Comparison of ENCODE assay signal across 19 cellular contexts in the genomic region with DNA sequence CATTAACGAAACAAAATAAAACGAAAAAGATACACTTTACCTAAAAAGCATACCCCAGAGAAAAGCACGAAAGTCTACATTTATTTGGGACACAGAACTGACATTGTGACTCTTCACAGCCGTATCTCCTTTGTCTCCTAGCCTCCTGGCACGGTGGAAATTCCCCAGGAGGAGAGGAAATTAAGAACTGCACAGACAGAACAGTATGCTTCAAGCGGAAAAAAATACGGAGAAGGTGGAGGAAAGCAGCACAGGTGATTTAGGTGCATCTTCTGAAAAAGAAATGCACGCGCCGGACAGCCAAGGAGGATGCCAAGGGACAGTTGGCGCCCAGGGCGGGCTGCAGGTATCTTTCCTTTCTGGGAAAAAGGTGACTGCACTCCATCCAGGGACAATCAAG. TPM values are rescaled to one million over a fixed set of nuclear protein-coding genes. Genes with fewer than 3 reads are reported as not detected.
DNase-seq lines count a peak whose midpoint lies in the region; ATAC-seq and TF ChIP-seq lines count a peak whose summit lies in the region.
"Had no signal": no experiment of that assay in that cellular context is flagged by ENCODE, and none has a peak within 500 bp of the region (broad histone marks: within the 10 kb centered on the region; RNA-seq: fewer than 3 reads in every experiment).

No MANE protein-coding gene starts in this region.

- H3K27me3 Mint-ChIP-seq in activated T-helper 1 cell treated with anti-CD3 and anti-CD28 coated beads, Interleukin-12 subunit alpha, Interleukin-12 subunit beta, Interleukin-2, Interleukin-4 antibody, amounts not matched to agents 30 ng/mL and 10 ng/mL and 1 ng/mL, durations not matched to agents 14 hours and 24 hours and 36 hours (ENCODE audit: insufficient read depth): no peaks in the 10 kb centered on the region

- CTCF ChIA-PET in PC-3 (lab: Charles Lee): no interaction called here

- no peak overlapping the region for H3K27ac Mint-ChIP-seq in activated T-helper 1 cell treated with anti-CD3 and anti-CD28 coated beads, Interleukin-12 subunit alpha, Interleukin-12 subunit beta, Interleukin-2, Interleukin-4 antibody, amounts not matched to agents 30 ng/mL and 10 ng/mL and 1 ng/mL, durations not matched to agents 14 hours and 24 hours and 36 hours
- H3K27ac Mint-ChIP-seq: CD8-positive, alpha-beta T cell had no signal

- peaks cover 31% of the 10 kb centered on the region for H3K36me3 Mint-ChIP-seq in activated T-helper 1 cell treated with anti-CD3 and anti-CD28 coated beads, Interleukin-12 subunit alpha, Interleukin-12 subunit beta, Interleukin-2, Interleukin-4 antibody, amounts not matched to agents 30 ng/mL and 10 ng/mL and 1 ng/mL, durations not matched to agents 14 hours and 24 hours and 36 hours (ENCODE audit: low read depth)

- no peaks in the 10 kb centered on the region for H3K9me2 ChIP-seq in PC-3 (replicated peaks; ENCODE audit: low read length)

- H3K27ac ChIP-seq in PC-3 (ENCODE audit: low read length) (peak overlapping the region; percentile 68), stomach smooth muscle (ENCODE audit: low read length) (peak overlapping the region; percentile 88)
- H3K27ac ChIP-seq: GM23248, RWPE1, SK-N-MC had no signal

- H3K4me3 ChIP-seq in PC-3 (ENCODE audit: low read length): no peak overlapping the region; the same call in 1 of the 2 replicates
- H3K4me3 ChIP-seq in endocrine pancreas (ENCODE audit: control insufficient read depth, insufficient read depth, low read length): peak overlapping the region; percentile 32
- H3K4me3 ChIP-seq in stomach smooth muscle (ENCODE audit: low read length in 2 of 2): peak overlapping the region in 1 of 2 donors; percentile 15
- H3K4me3 ChIP-seq: GM23248, K562, SK-N-MC had no signal

- intact Hi-C loops in PC-3 (cut with micrococcal nuclease): no loop called here
- intact Hi-C loops in activated T-helper 1 cell treated with anti-CD3 and anti-CD28 coated beads, Interleukin-12 subunit alpha, Interleukin-12 subunit beta, Interleukin-2, Interleukin-4 antibody, amounts not matched to agents 30 ng/mL and 10 ng/mL and 1 ng/mL, durations not matched to agents 14 hours and 24 hours and 36 hours (cut with micrococcal nuclease): no loop called here

- peaks cover 27% of the 10 kb centered on the region; the same call in 1 of the 2 replicates for H3K36me3 ChIP-seq in PC-3 (ENCODE audit: low read depth, low read length)
- H3K36me3 ChIP-seq in endocrine pancreas (ENCODE audit: control insufficient read depth, insufficient read depth, low read length): peaks cover 2% of the 10 kb centered on the region
- H3K36me3 ChIP-seq in stomach smooth muscle (ENCODE audit: control insufficient read depth in 2 of 2, insufficient read depth in 2 of 2, low read length in 2 of 2): peaks cover 5 to 16% of the 10 kb centered on the region in 2 donors

- peak overlapping the region; percentile 65 for H3K4me2 ChIP-seq in PC-3 (ENCODE audit: low read length)

- peaks cover 40% of the 10 kb centered on the region for H3K4me1 ChIP-seq in PC-3 (ENCODE audit: insufficient read depth, low read length)
- peaks cover 23% of the 10 kb centered on the region for H3K4me1 ChIP-seq in endocrine pancreas (ENCODE audit: control insufficient read depth, insufficient read depth, low read length)
- peaks cover 16% of the 10 kb centered on the region for H3K4me1 ChIP-seq in stomach smooth muscle (ENCODE audit: control insufficient read depth, insufficient read depth, low read length)
- H3K4me1 ChIP-seq: Caco-2 had no signal

- no peak overlapping the region for H3K4me3 Mint-ChIP-seq in activated T-helper 1 cell treated with anti-CD3 and anti-CD28 coated beads, Interleukin-12 subunit alpha, Interleukin-12 subunit beta, Interleukin-2, Interleukin-4 antibody, amounts not matched to agents 30 ng/mL and 10 ng/mL and 1 ng/mL, durations not matched to agents 14 hours and 24 hours and 36 hours
- H3K4me3 Mint-ChIP-seq: CD8-positive, alpha-beta T cell had no signal

- ATAC-seq in PC-3: peak; percentile 39
- ATAC-seq in HG02623 (IDR thresholded peaks at IDR 0.05; ENCODE audit: unreplicated experiment): no peak
- ATAC-seq: CD8-positive, alpha-beta T cell; K562; Panc1 had no signal

- POLR2A ChIA-PET in PC-3 (lab: Charles Lee; ENCODE audit: unreplicated experiment): no interaction called here

- no peaks in the 10 kb centered on the region for H3F3A ChIP-seq in PC-3 (ENCODE audit: low read length, unreplicated experiment)

- no peaks in the 10 kb centered on the region for H3K9me3 Mint-ChIP-seq in activated T-helper 1 cell treated with anti-CD3 and anti-CD28 coated beads, Interleukin-12 subunit alpha, Interleukin-12 subunit beta, Interleukin-2, Interleukin-4 antibody, amounts not matched to agents 30 ng/mL and 10 ng/mL and 1 ng/mL, durations not matched to agents 14 hours and 24 hours and 36 hours
- H3K9me3 Mint-ChIP-seq: CD8-positive, alpha-beta T cell had no signal

- no peaks in the 10 kb centered on the region for H3K79me2 ChIP-seq in PC-3 (ENCODE audit: low read length)

- peaks cover 3% of the 10 kb centered on the region for H3K4me1 Mint-ChIP-seq in activated T-helper 1 cell treated with anti-CD3 and anti-CD28 coated beads, Interleukin-12 subunit alpha, Interleukin-12 subunit beta, Interleukin-2, Interleukin-4 antibody, amounts not matched to agents 30 ng/mL and 10 ng/mL and 1 ng/mL, durations not matched to agents 14 hours and 24 hours and 36 hours (ENCODE audit: low read depth)

- H3K27me3 ChIP-seq in PC-3 (ENCODE audit: low read length) (no peaks in the 10 kb centered on the region), endocrine pancreas (ENCODE audit: control insufficient read depth, insufficient read depth, low read length) (no peaks in the 10 kb centered on the region), stomach smooth muscle (ENCODE audit: control insufficient read depth in 1 of 2, insufficient read depth in 2 of 2, low read length in 2 of 2) (no peaks in the 10 kb centered on the region)

- H4K20me1 ChIP-seq in PC-3 (ENCODE audit: low read length): no peaks in the 10 kb centered on the region

- no peak overlapping the region for H2AFZ ChIP-seq in PC-3 (ENCODE audit: low read length)
- H2AFZ ChIP-seq: GM23248 had no signal

- H3K9ac ChIP-seq in PC-3 (ENCODE audit: low read length): peak overlapping the region; percentile 7; the same call in 1 of the 2 replicates
- no peak overlapping the region for H3K9ac ChIP-seq in endocrine pancreas (ENCODE audit: control insufficient read depth, insufficient read depth, low read length)
- no peak overlapping the region for H3K9ac ChIP-seq in stomach smooth muscle (ENCODE audit: low read length in 2 of 2)
- H3K9ac ChIP-seq: GM23248 had no signal

- no TSS peak for BruUV-seq in PC-3 (replicated peaks; lab: Mats Ljungman, UMichigan)

- DNase-seq in NCI-H2171 treated with DMSO at 0.1 percent for 48 hours (lab: John Stamatoyannopoulos, UW) (peak; percentile 74), NCI-H2171 (lab: John Stamatoyannopoulos, UW) (no peak), PC-3 (peak; percentile 1), GM20000 (ENCODE audit: low spot score) (no peak)
- no peak for DNase-seq in activated T-helper 1 cell treated with anti-CD3 and anti-CD28 coated beads, Interleukin-12 subunit alpha, Interleukin-12 subunit beta, Interleukin-2, Interleukin-4 antibody, amounts not matched to agents 30 ng/mL and 10 ng/mL and 1 ng/mL, durations not matched to agents 14 hours and 24 hours and 36 hours (ENCODE audit: low spot score)
- DNase-seq: Caco-2; CD8-positive, alpha-beta T cell; H7; Kasumi-1 had no signal

- H3K9me3 ChIP-seq in PC-3 (ENCODE audit: low read length) (no peaks in the 10 kb centered on the region), endocrine pancreas (ENCODE audit: control insufficient read depth, low read length) (no peaks in the 10 kb centered on the region), stomach smooth muscle (ENCODE audit: control insufficient read depth in 2 of 2, low read length in 2 of 2) (no peaks in the 10 kb centered on the region)
- H3K9me3 ChIP-seq: Caco-2 had no signal

- no peak for TF ChIP-seq CTCF in PC-3 (conservative IDR thresholded peaks at IDR 0.05; ENCODE audit: low read depth, low read length)
- no peak for TF ChIP-seq CTCF in GM20000 (IDR thresholded peaks at IDR 0.05; ENCODE audit: extremely low read depth, missing control alignments)

RNA-seq across cellular contexts. Expression of a gene that starts 32.0 kb away (rescaled TPM):
- 14.2 and 14.6 TPM in 2 replicates for total RNA-seq in PC-3 (2014; rRNA removed)
- total RNA-seq in activated T-helper 1 cell treated with anti-CD3 and anti-CD28 coated beads, Interleukin-12 subunit alpha, Interleukin-12 subunit beta, Interleukin-2, Interleukin-4 antibody, amounts not matched to agents 30 ng/mL and 10 ng/mL and 1 ng/mL, durations not matched to agents 14 hours and 24 hours and 36 hours: 32.1 and 34.1 TPM in 2 replicates

RNA-seq across cellular contexts. Expression of a gene that starts 32.5 kb away (rescaled TPM):
- 9.8 and 11.9 TPM in 2 replicates for total RNA-seq in PC-3 (2014; rRNA removed)
- total RNA-seq in activated T-helper 1 cell treated with anti-CD3 and anti-CD28 coated beads, Interleukin-12 subunit alpha, Interleukin-12 subunit beta, Interleukin-2, Interleukin-4 antibody, amounts not matched to agents 30 ng/mL and 10 ng/mL and 1 ng/mL, durations not matched to agents 14 hours and 24 hours and 36 hours: 19.3 and 20.1 TPM in 2 replicates

RNA-seq across cellular contexts. Expression of a gene that starts 55.4 kb away (rescaled TPM):
- not detected in 2 replicates for total RNA-seq in PC-3 (2014; rRNA removed)
- not detected in 2 replicates for total RNA-seq in activated T-helper 1 cell treated with anti-CD3 and anti-CD28 coated beads, Interleukin-12 subunit alpha, Interleukin-12 subunit beta, Interleukin-2, Interleukin-4 antibody, amounts not matched to agents 30 ng/mL and 10 ng/mL and 1 ng/mL, durations not matched to agents 14 hours and 24 hours and 36 hours
- total RNA-seq: A673; Caco-2; CD8-positive, alpha-beta T cell; GM23248; H7; K562; M059J had no signal

Comparison
In these comparisons a context has a peak if more than half of its experiments do, and no peak if none do; other contexts are left out.
1. DNase-seq: peak in NCI-H2171 treated with DMSO at 0.1 percent for 48 hours (single experiment) and PC-3 (single experiment); none in NCI-H2171 (single experiment), activated T-helper 1 cell treated with anti-CD3 and anti-CD28 coated beads, Interleukin-12 subunit alpha, Interleukin-12 subunit beta, Interleukin-2, Interleukin-4 antibody, amounts not matched to agents 30 ng/mL and 10 ng/mL and 1 ng/mL, durations not matched to agents 14 hours and 24 hours and 36 hours (single experiment) and GM20000 (single experiment).